ENCODE assay signal across 16 cellular contexts in the genomic region with DNA sequence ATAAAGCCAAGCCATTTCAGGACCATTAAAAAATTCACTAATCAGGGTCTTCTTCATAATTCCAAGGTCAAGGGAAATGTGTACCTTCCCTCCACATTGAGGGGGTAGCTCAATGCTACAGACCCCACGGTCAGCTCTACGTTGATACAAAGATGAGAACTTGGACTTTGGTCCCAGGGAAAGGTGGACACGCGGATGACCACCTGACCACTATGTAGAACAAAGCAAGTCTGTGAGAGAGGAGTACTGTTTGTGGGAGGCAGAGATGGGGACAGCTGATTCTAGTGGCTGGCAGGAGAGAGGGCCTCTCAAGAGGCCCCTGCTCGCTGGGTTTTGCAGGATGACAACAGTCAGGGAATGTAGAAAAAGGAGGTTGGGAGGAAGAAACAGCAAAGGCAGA. TPM values are rescaled to one million over a fixed set of nuclear protein-coding genes. Genes with fewer than 3 reads are reported as not detected.
A peak's percentile ranks its signal among the peaks of the same experiment; 100 is the strongest.
DNase-seq lines count a peak whose midpoint lies in the region; ATAC-seq, FAIRE-seq and TF ChIP-seq lines count a peak whose summit lies in the region.
"Had no signal": no experiment of that assay in that cellular context is flagged by ENCODE, and none has a peak within 500 bp of the region (broad histone marks: within the 10 kb centered on the region; RNA-seq: fewer than 3 reads in every experiment).

No MANE protein-coding gene starts in this region.

- TF ChIP-seq POLR2A in HepG2 (IDR thresholded peaks at IDR 0.05; ENCODE audit: insufficient read depth in 1 of 2, low read depth in 2 of 2, low read length in 2 of 2): no peak
- no peak for TF ChIP-seq POLR2A in right lobe of liver (IDR thresholded peaks at IDR 0.05)

- 58% methylated on average over 5 of the region's 5 CpGs for WGBS in HepG2 (ENCODE audit: low lambda C conversion rate)
- WGBS in right lobe of liver (ENCODE audit: insufficient coverage, low coverage, low lambda C conversion rate, missing lambda C conversion rate): 100% methylated on average over 2 of the region's 5 CpGs

- intact Hi-C loops in HepG2 (cut with micrococcal nuclease; ENCODE audit: unreplicated experiment): loop anchor here (5.0 kb wide), 1 partner anchor 39 kb away; no protein-coding TSS in a partner anchor
- intact Hi-C loops in right lobe of liver (cut with DNase I): no loop called here

- CTCF ChIA-PET in HepG2 (lab: Yijun Ruan, JAX; ENCODE audit: low intra/inter-chr PET ratio, low total read pairs): no interaction called here
- CTCF ChIA-PET in activated naive CD4-positive, alpha-beta T cell treated with anti-CD3 and anti-CD28 coated beads, Interleukin-2, amount 10 ng/mL, durations not matched to agents 7 days and 5 days (lab: Charles Lee): no interaction called here

- H3K27ac ChIP-seq in HepG2 (ENCODE audit: extremely low read length, insufficient read depth, low read length) (peak overlapping the region; percentile 49), right lobe of liver (no peak overlapping the region)
- H3K27ac ChIP-seq: BLaER1 treated with 17β-estradiol and CSF1 and Interleukin-3, amounts not matched to agents 10 nM and 100 nM had no signal

- H3K27ac Mint-ChIP-seq in osteocyte (ENCODE audit: unreplicated experiment): no peak overlapping the region
- no peak overlapping the region for H3K27ac Mint-ChIP-seq in activated naive CD4-positive, alpha-beta T cell treated with anti-CD3 and anti-CD28 coated beads, Interleukin-2, amount 10 ng/mL, durations not matched to agents 7 days and 5 days
- H3K27ac Mint-ChIP-seq: B cell; CD8-positive, alpha-beta T cell; H9 had no signal

- TF ChIP-seq CTCF in HepG2 (CRISPR knock-in tag; IDR thresholded peaks at IDR 0.05) (no peak), right lobe of liver (IDR thresholded peaks at IDR 0.05) (no peak), osteocyte (IDR thresholded peaks at IDR 0.05) (no peak)

- peak; percentile 91 for ATAC-seq in HepG2
- no peak for ATAC-seq in right lobe of liver
- ATAC-seq in HG03432 (IDR thresholded peaks at IDR 0.05; ENCODE audit: unreplicated experiment): peak; percentile 23
- no peak for ATAC-seq in GM19328 (IDR thresholded peaks at IDR 0.05; ENCODE audit: unreplicated experiment)
- ATAC-seq: CD8-positive, alpha-beta T cell had no signal

- no peak for TF ChIP-seq RAD21 in HepG2 (CRISPR knock-in tag; IDR thresholded peaks at IDR 0.05)

- H3K4me3 Mint-ChIP-seq in osteocyte (ENCODE audit: unreplicated experiment): no peak overlapping the region
- H3K4me3 Mint-ChIP-seq in activated naive CD4-positive, alpha-beta T cell treated with anti-CD3 and anti-CD28 coated beads, Interleukin-2, amount 10 ng/mL, durations not matched to agents 7 days and 5 days: no peak overlapping the region
- H3K4me3 Mint-ChIP-seq: B cell; CD8-positive, alpha-beta T cell; H9 had no signal

- TF ChIP-seq EP300 in HepG2 (IDR thresholded peaks at IDR 0.05; ENCODE audit: low read depth in 2 of 2, low read length in 2 of 2): no peak
- no peak for TF ChIP-seq EP300 in HepG2 (CRISPR knock-in tag; IDR thresholded peaks at IDR 0.05; ENCODE audit: borderline replicate concordance)

- no TSS peak for BruUV-seq in HepG2 (replicated peaks; lab: Mats Ljungman, UMichigan)

- peaks cover 26% of the 10 kb centered on the region for H3K4me1 ChIP-seq in HepG2 (ENCODE audit: insufficient read depth, low read length)
- H3K4me1 ChIP-seq in right lobe of liver: no peaks in the 10 kb centered on the region
- H3K4me1 ChIP-seq: BLaER1 treated with 17β-estradiol and CSF1 and Interleukin-3, amounts not matched to agents 10 nM and 100 nM had no signal

- H3K36me3 ChIP-seq in HepG2 (replicated peaks in 1 of 2; ENCODE audit: control insufficient read depth in 1 of 2, insufficient read depth in 2 of 2, low read length in 2 of 2) (peaks cover 5 to 28% of the 10 kb centered on the region in 2 experiments; a peak in 4 of 5 replicates), right lobe of liver (no peaks in the 10 kb centered on the region)

- POLR2A ChIA-PET in HepG2 (lab: Yijun Ruan, JAX): interaction anchor here (0.7 to 1.6 kb wide), 5 partner anchors 11 to 158 kb away, joined by 3 to 8 read pairs (median 3); no protein-coding TSS in a partner anchor

- peaks cover 5% of the 10 kb centered on the region for H3K27me3 Mint-ChIP-seq in osteocyte (ENCODE audit: unreplicated experiment)
- peaks cover 3% of the 10 kb centered on the region for H3K27me3 Mint-ChIP-seq in activated naive CD4-positive, alpha-beta T cell treated with anti-CD3 and anti-CD28 coated beads, Interleukin-2, amount 10 ng/mL, durations not matched to agents 7 days and 5 days

- H3K9ac ChIP-seq in HepG2 (ENCODE audit: insufficient read depth, low read depth, low read length): no peak overlapping the region; the same call in 1 of the 2 replicates
- H3K9ac ChIP-seq: BLaER1 treated with 17β-estradiol and CSF1 and Interleukin-3, amounts not matched to agents 10 nM and 100 nM had no signal

- H3K4me1 Mint-ChIP-seq in osteocyte (ENCODE audit: unreplicated experiment): no peaks in the 10 kb centered on the region
- H3K4me1 Mint-ChIP-seq in activated naive CD4-positive, alpha-beta T cell treated with anti-CD3 and anti-CD28 coated beads, Interleukin-2, amount 10 ng/mL, durations not matched to agents 7 days and 5 days: peaks cover 2% of the 10 kb centered on the region
- H3K4me1 Mint-ChIP-seq: B cell had no signal

- peaks cover 19% of the 10 kb centered on the region for H3K9me3 Mint-ChIP-seq in osteocyte (ENCODE audit: unreplicated experiment)
- peaks cover 7% of the 10 kb centered on the region for H3K9me3 Mint-ChIP-seq in activated naive CD4-positive, alpha-beta T cell treated with anti-CD3 and anti-CD28 coated beads, Interleukin-2, amount 10 ng/mL, durations not matched to agents 7 days and 5 days
- H3K9me3 Mint-ChIP-seq: CD8-positive, alpha-beta T cell had no signal

- H3K9me3 ChIP-seq in HepG2 (ENCODE audit: low read length) (no peaks in the 10 kb centered on the region), right lobe of liver (no peaks in the 10 kb centered on the region)

- peak overlapping the region in 1 of 3 experiments; percentile 19; a peak in 1 of 6 replicates for H3K4me3 ChIP-seq in HepG2 (replicated peaks in 1 of 3; ENCODE audit: insufficient read depth in 1 of 3, low read depth in 2 of 3, low read length in 3 of 3)
- H3K4me3 ChIP-seq in right lobe of liver: no peak overlapping the region
- H3K4me3 ChIP-seq: BLaER1 treated with 17β-estradiol and CSF1 and Interleukin-3, amounts not matched to agents 10 nM and 100 nM had no signal

- H3K27me3 ChIP-seq in HepG2 (ENCODE audit: control insufficient read depth in 1 of 2, insufficient read depth in 2 of 2, low read length in 2 of 2): no peaks in the 10 kb centered on the region
- peaks cover 0 to 3% of the 10 kb centered on the region in 2 donors for H3K27me3 ChIP-seq in right lobe of liver
- H3K27me3 ChIP-seq: BLaER1 treated with 17β-estradiol and CSF1 and Interleukin-3, amounts not matched to agents 10 nM and 100 nM had no signal

- no peaks in the 10 kb centered on the region; the same call in 1 of the 2 replicates for H4K20me1 ChIP-seq in HepG2 (ENCODE audit: insufficient read depth, low read length)
- H4K20me1 ChIP-seq: BLaER1 treated with 17β-estradiol and CSF1 and Interleukin-3, amounts not matched to agents 10 nM and 100 nM had no signal

- FAIRE-seq in HepG2 (lab: Jason Lieb, UNC): peak; percentile 36
- FAIRE-seq: H1 had no signal

- in situ Hi-C loops in HepG2 (cut with HindIII; ENCODE audit: extremely low pct_ligation_motif_present, low pct_unique_long_range_greater_than_20kb): no loop called here

- peaks cover 6% of the 10 kb centered on the region for H3K79me2 ChIP-seq in HepG2 (ENCODE audit: insufficient read depth, low read length)

- H3K36me3 Mint-ChIP-seq in osteocyte (ENCODE audit: unreplicated experiment): no peaks in the 10 kb centered on the region
- peaks cover 4% of the 10 kb centered on the region for H3K36me3 Mint-ChIP-seq in activated naive CD4-positive, alpha-beta T cell treated with anti-CD3 and anti-CD28 coated beads, Interleukin-2, amount 10 ng/mL, durations not matched to agents 7 days and 5 days
- H3K36me3 Mint-ChIP-seq: CD8-positive, alpha-beta T cell had no signal

- DNase-seq in HepG2 (ENCODE audit: low spot score): peak; percentile 79
- no peak for DNase-seq in right lobe of liver
- peak; percentile 49 for DNase-seq in osteocyte (ENCODE audit: extremely low spot score, unreplicated experiment)
- DNase-seq in NCI-H446 (lab: John Stamatoyannopoulos, UW): no peak
- DNase-seq in activated naive CD4-positive, alpha-beta T cell treated with anti-CD3 and anti-CD28 coated beads, Interleukin-2, amount 10 ng/mL, durations not matched to agents 7 days and 5 days: no peak
- DNase-seq: Calu3; CD8-positive, alpha-beta T cell; DMS79 treated with DMSO at 0.1 percent for 48 hours; GF-D8; H9 had no signal

- H2AFZ ChIP-seq in HepG2 (ENCODE audit: low read length): no peak overlapping the region

- peak overlapping the region; percentile 42 for H3K4me2 ChIP-seq in HepG2 (ENCODE audit: low read depth, low read length)
- H3K4me2 ChIP-seq: BLaER1 treated with 17β-estradiol and CSF1 and Interleukin-3, amounts not matched to agents 10 nM and 100 nM had no signal

RNA-seq across cellular contexts. Expression of a gene that starts 58.0 kb away (rescaled TPM):
- total RNA-seq in HepG2 (2016; rRNA removed; fragmentation: Illumina TruSeq; extraction: Trizol) (19.9 and 36.2 TPM in 2 replicates), right lobe of liver (10 to 100 TPM; 16.1 to 25.0 (median 19.8) TPM), osteocyte (0.31 and 0.43 TPM in 2 replicates)
- total RNA-seq in HepG2 (2016; cell fraction: cytosol; rRNA removed; fragmentation: Illumina TruSeq; extraction: Trizol; ENCODE audit: low read depth): 11.2 and 13.2 TPM in 2 replicates
- 20.2 and 36.6 TPM in 2 replicates for total RNA-seq in HepG2 (2016; cell fraction: insoluble cytoplasmic fraction; rRNA removed; fragmentation: Illumina TruSeq; extraction: Trizol)
- 16.6 and 18.8 TPM in 2 replicates for total RNA-seq in HepG2 (2016; cell fraction: membrane; rRNA removed; fragmentation: Illumina TruSeq; extraction: Trizol)
- 46.8 and 63.5 TPM in 2 replicates for total RNA-seq in HepG2 (2016; cell fraction: nucleus; rRNA removed; fragmentation: Illumina TruSeq; extraction: Trizol)
- polyA plus RNA-seq in HepG2 (2011; rRNA removed): 42.3 and 51.0 TPM in 2 replicates
- polyA plus RNA-seq in HepG2 (2011; cell fraction: cytosol; rRNA removed): 40.4 and 40.5 TPM in 2 replicates
- polyA plus RNA-seq in HepG2 (2011; cell fraction: nucleus; rRNA removed): 78.3 and 78.9 TPM in 2 replicates
- 38.0 and 55.5 TPM in 2 replicates for polyA plus RNA-seq in HepG2 (2012)
- polyA plus RNA-seq in HepG2 (2016; cell fraction: cytosol; fragmentation: Illumina TruSeq; extraction: Trizol; ENCODE audit: low read depth): 5.7 and 8.5 TPM in 2 replicates
- polyA plus RNA-seq in HepG2 (2016; cell fraction: insoluble cytoplasmic fraction; fragmentation: Illumina TruSeq; extraction: Trizol; ENCODE audit: low read depth): 16.8 and 19.2 TPM in 2 replicates
- polyA plus RNA-seq in HepG2 (2016; cell fraction: membrane; fragmentation: Illumina TruSeq; extraction: Trizol; ENCODE audit: low read depth): 11.8 and 13.9 TPM in 2 replicates
- 32.8 and 34.3 TPM in 2 replicates for polyA plus RNA-seq in HepG2 (2016; cell fraction: nucleus; fragmentation: Illumina TruSeq; extraction: Trizol; ENCODE audit: insufficient read depth, low read depth)
- 0.09 and 127 TPM in 2 replicates for polyA minus RNA-seq in HepG2 (2011; rRNA and poly(A)+ RNA removed; ENCODE audit: low replicate concordance)
- 35.6 and 44.8 TPM in 2 replicates for polyA minus RNA-seq in HepG2 (2011; cell fraction: cytosol; rRNA and poly(A)+ RNA removed)
- polyA minus RNA-seq in HepG2 (2011; cell fraction: nucleus; rRNA and poly(A)+ RNA removed): 124 and 142 TPM in 2 replicates
- total RNA-seq: A172 had no signal

Comparison
In these comparisons a context has a peak if more than half of its experiments do, and no peak if none do; other contexts are left out.
1. ATAC-seq: peak in HepG2 (single experiment) and HG03432 (single experiment); none in right lobe of liver (0 of 4) and GM19328 (single experiment).
2. DNase-seq: peak in HepG2 (single experiment) and osteocyte (single experiment); none in right lobe of liver (0 of 3), NCI-H446 (0 of 2) and activated naive CD4-positive, alpha-beta T cell treated with anti-CD3 and anti-CD28 coated beads, Interleukin-2, amount 10 ng/mL, durations not matched to agents 7 days and 5 days (single experiment).